Comparison of ENCODE assay signal across 1 cellular context in the genomic region with DNA sequence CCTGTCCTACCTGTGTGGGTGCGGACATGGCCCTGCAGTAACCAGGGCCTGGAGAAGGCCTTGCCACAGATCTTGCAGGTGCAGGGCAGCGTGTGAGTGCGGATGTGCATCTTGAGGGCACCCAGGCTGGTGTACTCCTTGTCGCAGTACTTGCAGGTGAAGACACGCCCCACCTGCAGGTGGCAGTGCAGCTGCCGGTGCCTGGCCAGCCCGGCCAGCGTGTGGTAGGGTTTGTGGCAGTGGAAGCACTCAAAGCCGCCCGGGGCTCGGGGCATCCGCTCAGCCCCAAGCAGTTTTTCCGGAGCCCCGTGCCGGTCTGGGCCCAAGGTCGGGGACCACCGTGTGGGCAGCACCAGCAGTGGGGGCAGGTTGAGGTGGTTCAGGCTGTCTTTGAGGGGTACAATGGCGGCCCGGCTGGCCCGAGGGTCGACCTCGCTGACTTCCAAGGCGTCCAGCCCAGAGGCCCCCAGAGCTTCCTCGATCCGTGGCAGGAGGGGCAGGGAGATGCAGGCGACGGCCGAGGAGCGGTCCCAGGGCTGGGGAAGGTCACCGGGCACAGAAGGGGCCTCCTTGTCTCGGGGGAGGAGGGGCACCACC.
A peak's percentile ranks its signal among the peaks of the same experiment; 100 is the strongest.
TF ChIP-seq lines count a peak whose summit lies in the region.

No MANE protein-coding gene starts in this region.

TF ChIP-seq in HepG2, 621 proteins besides CTCF, POLR2A, EP300 and RAD21 (continues in another document):
- TF ChIP-seq STAT6 (CRISPR knock-in tag; IDR thresholded peaks at IDR 0.05; ENCODE audit: borderline replicate concordance): no peak
- TF ChIP-seq, protein P1, sequence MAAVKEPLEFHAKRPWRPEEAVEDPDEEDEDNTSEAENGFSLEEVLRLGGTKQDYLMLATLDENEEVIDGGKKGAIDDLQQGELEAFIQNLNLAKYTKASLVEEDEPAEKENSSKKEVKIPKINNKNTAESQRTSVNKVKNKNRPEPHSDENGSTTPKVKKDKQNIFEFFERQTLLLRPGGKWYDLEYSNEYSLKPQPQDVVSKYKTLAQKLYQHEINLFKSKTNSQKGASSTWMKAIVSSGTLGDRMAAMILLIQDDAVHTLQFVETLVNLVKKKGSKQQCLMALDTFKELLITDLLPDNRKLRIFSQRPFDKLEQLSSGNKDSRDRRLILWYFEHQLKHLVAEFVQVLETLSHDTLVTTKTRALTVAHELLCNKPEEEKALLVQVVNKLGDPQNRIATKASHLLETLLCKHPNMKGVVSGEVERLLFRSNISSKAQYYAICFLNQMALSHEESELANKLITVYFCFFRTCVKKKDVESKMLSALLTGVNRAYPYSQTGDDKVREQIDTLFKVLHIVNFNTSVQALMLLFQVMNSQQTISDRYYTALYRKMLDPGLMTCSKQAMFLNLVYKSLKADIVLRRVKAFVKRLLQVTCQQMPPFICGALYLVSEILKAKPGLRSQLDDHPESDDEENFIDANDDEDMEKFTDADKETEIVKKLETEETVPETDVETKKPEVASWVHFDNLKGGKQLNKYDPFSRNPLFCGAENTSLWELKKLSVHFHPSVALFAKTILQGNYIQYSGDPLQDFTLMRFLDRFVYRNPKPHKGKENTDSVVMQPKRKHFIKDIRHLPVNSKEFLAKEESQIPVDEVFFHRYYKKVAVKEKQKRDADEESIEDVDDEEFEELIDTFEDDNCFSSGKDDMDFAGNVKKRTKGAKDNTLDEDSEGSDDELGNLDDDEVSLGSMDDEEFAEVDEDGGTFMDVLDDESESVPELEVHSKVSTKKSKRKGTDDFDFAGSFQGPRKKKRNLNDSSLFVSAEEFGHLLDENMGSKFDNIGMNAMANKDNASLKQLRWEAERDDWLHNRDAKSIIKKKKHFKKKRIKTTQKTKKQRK (IDR thresholded peaks at IDR 0.05; ENCODE audit: low read length): no peak
- TF ChIP-seq DBP (CRISPR knock-in tag; IDR thresholded peaks at IDR 0.05; ENCODE audit: not compliant biosample characterization): no peak
- TF ChIP-seq TEAD3 (CRISPR knock-in tag; optimal IDR thresholded peaks at IDR 0.05; ENCODE audit: borderline replicate concordance): no peak
- no peak for TF ChIP-seq HMG20A (CRISPR knock-in tag; IDR thresholded peaks at IDR 0.05; ENCODE audit: borderline replicate concordance)
- 0 out of 2 replicates have a peak, but pooled peaks have one; percentile 28 for TF ChIP-seq PAF1 (CRISPR knock-in tag; IDR thresholded peaks at IDR 0.05)
- TF ChIP-seq ZNF251 (CRISPR knock-in tag; IDR thresholded peaks at IDR 0.05): no peak
- TF ChIP-seq CENPT (CRISPR knock-in tag; IDR thresholded peaks at IDR 0.05; ENCODE audit: low read depth): no peak
- no peak for TF ChIP-seq REXO4 (CRISPR knock-in tag; IDR thresholded peaks at IDR 0.05; ENCODE audit: borderline replicate concordance)
- TF ChIP-seq ZFX (CRISPR knock-in tag; IDR thresholded peaks at IDR 0.05; ENCODE audit: low read depth): no peak; the same call in 1 of the 2 replicates
- TF ChIP-seq, protein P2, sequence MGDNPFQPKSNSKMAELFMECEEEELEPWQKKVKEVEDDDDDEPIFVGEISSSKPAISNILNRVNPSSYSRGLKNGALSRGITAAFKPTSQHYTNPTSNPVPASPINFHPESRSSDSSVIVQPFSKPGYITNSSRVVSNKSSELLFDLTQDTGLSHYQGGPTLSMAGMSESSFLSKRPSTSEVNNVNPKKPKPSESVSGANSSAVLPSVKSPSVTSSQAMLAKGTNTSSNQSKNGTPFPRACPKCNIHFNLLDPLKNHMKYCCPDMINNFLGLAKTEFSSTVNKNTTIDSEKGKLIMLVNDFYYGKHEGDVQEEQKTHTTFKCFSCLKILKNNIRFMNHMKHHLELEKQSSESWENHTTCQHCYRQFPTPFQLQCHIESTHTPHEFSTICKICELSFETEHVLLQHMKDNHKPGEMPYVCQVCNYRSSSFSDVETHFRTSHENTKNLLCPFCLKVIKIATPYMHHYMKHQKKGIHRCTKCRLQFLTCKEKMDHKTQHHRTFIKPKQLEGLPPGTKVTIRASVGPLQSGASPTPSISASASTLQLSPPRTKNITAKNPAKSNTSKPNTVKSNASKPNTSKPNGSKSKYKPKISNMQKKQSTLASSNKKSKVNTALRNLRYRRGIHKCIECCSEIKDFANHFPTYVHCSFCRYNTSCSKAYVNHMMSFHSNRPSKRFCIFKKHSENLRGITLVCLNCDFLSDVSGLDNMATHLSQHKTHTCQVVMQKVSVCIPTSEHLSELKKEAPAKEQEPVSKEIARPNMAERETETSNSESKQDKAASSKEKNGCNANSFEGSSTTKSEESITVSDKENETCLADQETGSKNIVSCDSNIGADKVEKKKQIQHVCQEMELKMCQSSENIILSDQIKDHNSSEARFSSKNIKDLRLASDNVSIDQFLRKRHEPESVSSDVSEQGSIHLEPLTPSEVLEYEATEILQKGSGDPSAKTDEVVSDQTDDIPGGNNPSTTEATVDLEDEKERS (CRISPR knock-in tag; IDR thresholded peaks at IDR 0.05): no peak
- no peak for TF ChIP-seq RARG (CRISPR knock-in tag; IDR thresholded peaks at IDR 0.05; ENCODE audit: low read depth)
- no peak for TF ChIP-seq KDM6A (CRISPR knock-in tag; IDR thresholded peaks at IDR 0.05; ENCODE audit: low read depth)
- peak; percentile 59; the same call in 1 of the 2 replicates for TF ChIP-seq MYC (CRISPR knock-in tag; IDR thresholded peaks at IDR 0.05; ENCODE audit: borderline replicate concordance)
- peak; percentile 66; the same call in 1 of the 2 replicates for TF ChIP-seq ZNF430 (CRISPR knock-in tag; IDR thresholded peaks at IDR 0.05)
- TF ChIP-seq NR2F2 (IDR thresholded peaks at IDR 0.05; ENCODE audit: borderline replicate concordance, low read depth): peak; percentile 23; the same call in 1 of the 2 replicates
- no peak for TF ChIP-seq DMTF1 (CRISPR knock-in tag; IDR thresholded peaks at IDR 0.05)
- TF ChIP-seq ZNF275 (CRISPR knock-in tag; IDR thresholded peaks at IDR 0.05; ENCODE audit: borderline replicate concordance): 0 out of 2 replicates have a peak, but pooled peaks have one; percentile 16
- peak; percentile 61 for TF ChIP-seq ZNF687 (CRISPR knock-in tag; IDR thresholded peaks at IDR 0.05)
